ENCODE assay signal across 11 cellular contexts in the genomic region with DNA sequence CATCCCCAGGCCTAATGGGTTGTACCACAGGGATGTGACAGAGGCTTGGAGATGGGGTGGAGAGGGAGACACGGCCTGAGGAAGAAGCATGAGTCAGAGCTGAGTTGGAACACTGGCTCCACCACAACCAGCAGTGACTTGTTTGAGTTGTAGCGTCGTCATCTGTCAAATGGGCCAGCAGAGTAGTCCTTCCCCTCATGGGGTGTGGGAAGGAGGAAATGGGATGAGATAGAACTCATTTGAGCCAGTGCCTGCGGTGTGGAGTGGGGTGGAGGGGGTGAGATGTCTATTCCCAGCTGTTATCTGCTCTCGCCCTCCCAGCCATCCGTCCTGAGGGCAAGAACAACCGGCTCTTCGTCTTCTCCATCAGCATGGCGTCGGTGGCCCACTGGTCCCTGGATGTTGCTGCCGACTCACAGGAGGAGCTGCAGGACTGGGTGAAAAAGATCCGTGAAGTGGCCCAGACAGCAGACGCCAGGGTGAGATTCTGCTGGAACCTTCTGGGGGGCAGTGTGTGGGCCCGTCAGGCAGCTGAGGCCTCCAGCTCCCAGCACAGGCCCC. TPM values are rescaled to one million over a fixed set of nuclear protein-coding genes. Genes with fewer than 3 reads are reported as not detected.
DNase-seq lines count a peak whose midpoint lies in the region; ATAC-seq and TF ChIP-seq lines count a peak whose summit lies in the region.
"Had no signal": no experiment of that assay in that cellular context is flagged by ENCODE, and none has a peak within 500 bp of the region (broad histone marks: within the 10 kb centered on the region; RNA-seq: fewer than 3 reads in every experiment).

No MANE protein-coding gene starts in this region.

- intact Hi-C loops in CD14-positive monocyte (cut with micrococcal nuclease): loop anchor here in 1 of 2 donors (10.0 kb wide), 1 partner anchor 55 kb away; no protein-coding TSS in a partner anchor
- intact Hi-C loops in right lobe of liver (cut with DNase I): loop anchor here (5.0 to 10.0 kb wide), 2 partner anchors 55 to 167 kb away; no protein-coding TSS in a partner anchor

- no peaks in the 10 kb centered on the region for H3K9me3 ChIP-seq in right lobe of liver

- peaks cover 72% of the 10 kb centered on the region for H3K36me3 ChIP-seq in brain microvascular endothelial cell (replicated peaks)
- peaks cover 0 to 27% (median 6%) of the 10 kb centered on the region in 4 donors for H3K36me3 ChIP-seq in right lobe of liver

- H3K4me1 Mint-ChIP-seq in CD14-positive monocyte: no peaks in the 10 kb centered on the region

- WGBS in right lobe of liver (ENCODE audit: insufficient coverage, low coverage, low lambda C conversion rate, missing lambda C conversion rate): 86% methylated on average over 6 of the region's 14 CpGs

- no peak for TF ChIP-seq POLR2A in right lobe of liver (IDR thresholded peaks at IDR 0.05)

- peaks cover 0 to 2% (median 0%) of the 10 kb centered on the region in 7 donors for H3K9me3 Mint-ChIP-seq in CD14-positive monocyte

- H3K27me3 ChIP-seq in brain microvascular endothelial cell (replicated peaks) (no peaks in the 10 kb centered on the region), right lobe of liver (no peaks in the 10 kb centered on the region)

- peaks cover 11 to 19% of the 10 kb centered on the region in 2 donors for H3K36me3 Mint-ChIP-seq in CD14-positive monocyte

- in situ Hi-C loops in brain microvascular endothelial cell (cut with HindIII; ENCODE audit: low pct_ligation_motif_present, low sequenced_read_pairs): no loop called here

- H3K4me3 ChIP-seq in brain microvascular endothelial cell (ENCODE audit: low read depth, low read length) (no peak overlapping the region), right lobe of liver (no peak overlapping the region)

- no peak overlapping the region for H3K27ac ChIP-seq in brain microvascular endothelial cell
- no peak overlapping the region for H3K27ac ChIP-seq in right lobe of liver
- H3K27ac ChIP-seq: VCaP had no signal

- H3K27ac Mint-ChIP-seq in CD14-positive monocyte: peak overlapping the region in 1 of 7 donors; percentile 52

- H3K4me1 ChIP-seq in right lobe of liver: no peaks in the 10 kb centered on the region

- TF ChIP-seq CTCF in CD14-positive monocyte (IDR thresholded peaks at IDR 0.05) (no peak), brain microvascular endothelial cell (IDR thresholded peaks at IDR 0.05; ENCODE audit: low read depth, low read length, missing control alignments) (no peak), right lobe of liver (IDR thresholded peaks at IDR 0.05) (no peak)

- no peak for ATAC-seq in right lobe of liver
- ATAC-seq in HG03354 (IDR thresholded peaks at IDR 0.05; ENCODE audit: poor library complexity, severe bottlenecking, unreplicated experiment): no peak
- no peak for ATAC-seq in HG03196 (IDR thresholded peaks at IDR 0.05; ENCODE audit: unreplicated experiment)

- DNase-seq in CD14-positive monocyte (ENCODE audit: low spot score) (peak; percentile 10), HT1080 (ENCODE audit: low read depth) (peak; percentile 84), brain microvascular endothelial cell (peak; percentile 63), right lobe of liver (peak; percentile 6 to 39 (median 31)), HT-29 (ENCODE audit: low spot score) (no peak), NOMO-1 treated with dmso at 0.1 percent for 144 hours (lab: John Stamatoyannopoulos, UW; ENCODE audit: unreplicated experiment) (no peak)
- DNase-seq: KBM-7, NCI-H82 had no signal

- H3K27me3 Mint-ChIP-seq in CD14-positive monocyte (ENCODE audit: low read depth in 3 of 3): peaks cover 30 to 59% (median 38%) of the 10 kb centered on the region in 3 donors

- H3K4me3 Mint-ChIP-seq in CD14-positive monocyte: no peak overlapping the region

RNA-seq across cellular contexts. Expression of a gene that starts 32.5 kb away (rescaled TPM):
- polyA plus RNA-seq in CD14-positive monocyte: 1 to 10 TPM in 1 of 2 donors, under 1 TPM in 1; 0.33 to 1.0 TPM
- 55.5 and 72.1 TPM in 2 replicates for total RNA-seq in HT1080 (2014; rRNA removed; shearing (Covaris generic))
- 28.9 and 29.5 TPM in 2 replicates for polyA plus RNA-seq in HT1080 (2015; cell fraction: cytosol; rRNA removed)
- 186 and 188 TPM in 2 replicates for polyA plus RNA-seq in HT1080 (2015; cell fraction: nucleus; rRNA removed)
- 10 to 100 TPM in 5 of 6 experiments, 1 to 10 TPM in 1; 9.5 to 22.6 (median 16.6) TPM for total RNA-seq in right lobe of liver
- total RNA-seq in HT-29 (2014; rRNA removed; shearing (Covaris generic)): 22.3 and 63.2 TPM in 2 replicates

Comparison
In these comparisons a context has a peak if more than half of its experiments do, and no peak if none do; other contexts are left out.
1. DNase-seq: peak in CD14-positive monocyte (single experiment), HT1080 (single experiment), brain microvascular endothelial cell (single experiment) and right lobe of liver (3 of 3); none in HT-29 (single experiment) and NOMO-1 treated with dmso at 0.1 percent for 144 hours (single experiment).